ENCODE assay signal across 23 cellular contexts in genomic region chr22:48321986-48322545, GRCh38.
"Had no signal": no experiment of that assay in that cellular context is flagged by ENCODE, and none has a peak within 500 bp of the region (broad histone marks: within the 10 kb centered on the region; RNA-seq: fewer than 3 reads in every experiment).

No MANE protein-coding gene starts in this region.

- H3K36me3 Mint-ChIP-seq: activated naive CD4-positive, alpha-beta T cell treated with anti-CD3 and anti-CD28 coated beads, Interleukin-2, amount 50 U/mL, for 72 hours; brain; IgD-negative memory B cell had no signal

- DNase-seq: activated CD4-positive, alpha-beta T cell treated with anti-CD3 and anti-CD28 coated beads for 4 hours; activated CD8-positive, alpha-beta memory T cell treated with anti-CD3 and anti-CD28 coated beads, Interleukin-2, amount 50 U/mL, for 4 hours; activated CD8-positive, alpha-beta T cell treated with anti-CD3 and anti-CD28 coated beads for 36 hours; activated naive CD8-positive, alpha-beta T cell treated with anti-CD3 and anti-CD28 coated beads, Interleukin-2, amount 50 U/mL, for 24 hours; activated T-cell treated with anti-CD3 and anti-CD28 coated beads, Interleukin-2, amount 50 U/mL, for 1 hour; amniotic stem cell; KG1; NCI-H1092 treated with DMSO at 0.1 percent for 48 hours; NCI-H1417 treated with DMSO at 0.1 percent for 48 hours; NCI-H1694; NCI-H2029 treated with DMSO at 0.1 percent for 48 hours; NCI-H446; NCI-H524; PC-3 had no signal

- H3K27ac Mint-ChIP-seq: activated CD8-positive, alpha-beta T cell treated with anti-CD3 and anti-CD28 coated beads for 36 hours; activated naive CD4-positive, alpha-beta T cell treated with anti-CD3 and anti-CD28 coated beads, Interleukin-2, amount 50 U/mL, for 72 hours; activated naive CD8-positive, alpha-beta T cell treated with anti-CD3 and anti-CD28 coated beads, Interleukin-2, amount 50 U/mL, for 24 hours; IgD-negative memory B cell; T-helper 1 cell treated with Interleukin-12 subunit alpha and Interleukin-12 subunit beta and Interleukin-4 antibody, amounts not matched to agents 30 μg/mL and 1 μg/mL, for 36 hours had no signal

- H3K4me3 Mint-ChIP-seq: activated CD8-positive, alpha-beta T cell treated with anti-CD3 and anti-CD28 coated beads for 36 hours; activated naive CD8-positive, alpha-beta T cell treated with anti-CD3 and anti-CD28 coated beads, Interleukin-2, amount 50 U/mL, for 24 hours; brain; central memory CD8-positive, alpha-beta T cell; IgD-negative memory B cell; T-helper 1 cell treated with Interleukin-12 subunit alpha and Interleukin-12 subunit beta and Interleukin-4 antibody, amounts not matched to agents 30 μg/mL and 1 μg/mL, for 36 hours had no signal

- FAIRE-seq: astrocyte, RCC 7860 had no signal

- H3K4me1 Mint-ChIP-seq: activated naive CD8-positive, alpha-beta T cell treated with anti-CD3 and anti-CD28 coated beads, Interleukin-2, amount 50 U/mL, for 24 hours; central memory CD8-positive, alpha-beta T cell; IgD-negative memory B cell had no signal

- ATAC-seq: activated CD4-positive, CD25-positive, alpha-beta regulatory T cell treated with anti-CD3 and anti-CD28 coated beads, Interleukin-2, amount 50 U/mL, for 24 hours; activated CD8-positive, alpha-beta T cell treated with anti-CD3 and anti-CD28 coated beads for 36 hours; activated naive CD4-positive, alpha-beta T cell treated with anti-CD3 and anti-CD28 coated beads, Interleukin-2, amount 50 U/mL, for 72 hours; activated naive CD8-positive, alpha-beta T cell treated with anti-CD3 and anti-CD28 coated beads, Interleukin-2, amount 50 U/mL, for 24 hours; PC-3; SK-N-SH treated with all-trans-retinoic acid at 6 μM for 48 hours had no signal

- H3K9me3 Mint-ChIP-seq: activated naive CD8-positive, alpha-beta T cell treated with anti-CD3 and anti-CD28 coated beads, Interleukin-2, amount 50 U/mL, for 24 hours; central memory CD8-positive, alpha-beta T cell had no signal

- H3K27me3 Mint-ChIP-seq: activated naive CD8-positive, alpha-beta T cell treated with anti-CD3 and anti-CD28 coated beads, Interleukin-2, amount 50 U/mL, for 24 hours had no signal
